13 cellular contexts compared by ENCODE assay signal in genomic region chrX:97683256-97683655, GRCh38.
DNase-seq lines count a peak whose midpoint lies in the region; ATAC-seq, FAIRE-seq and TF ChIP-seq lines count a peak whose summit lies in the region.
"Had no signal": no experiment of that assay in that cellular context is flagged by ENCODE, and none has a peak within 500 bp of the region (broad histone marks: within the 10 kb centered on the region; RNA-seq: fewer than 3 reads in every experiment).

No MANE protein-coding gene starts in this region.

- H3K4me1 ChIP-seq in breast epithelium (no peaks in the 10 kb centered on the region), MM.1S (ENCODE audit: low read length) (no peaks in the 10 kb centered on the region)

- no peak overlapping the region for H3K4me3 ChIP-seq in breast epithelium
- H3K4me3 ChIP-seq in bronchial epithelial cell (ENCODE audit: low read depth, low read length), result no peak overlapping the region
- no peak overlapping the region for H3K4me3 ChIP-seq in MM.1S (ENCODE audit: low read length)
- H3K4me3 ChIP-seq: BLaER1 treated with 17β-estradiol and CSF1 and Interleukin-3, amounts not matched to agents 10 nM and 100 nM had no signal

- TF ChIP-seq CTCF in MCF 10A (IDR thresholded peaks at IDR 0.05; ENCODE audit: unreplicated experiment) (no peak), breast epithelium (IDR thresholded peaks at IDR 0.05) (no peak), bronchial epithelial cell (IDR thresholded peaks at IDR 0.05; ENCODE audit: insufficient read depth, low read length, severe bottlenecking) (no peak), mesothelial cell of epicardium (IDR thresholded peaks at IDR 0.05; ENCODE audit: unreplicated experiment) (no peak), MM.1S (IDR thresholded peaks at IDR 0.05; ENCODE audit: low read length) (no peak)

- BruUV-seq in MCF 10A (replicated peaks; lab: Mats Ljungman, UMichigan), result no TSS peak

- intact Hi-C loops in MCF 10A (cut with micrococcal nuclease), result no loop called here
- intact Hi-C loops in breast epithelium (cut with DNase I; ENCODE audit: low total_unique reads), result no loop called here

- no peak overlapping the region for H3K4me2 ChIP-seq in MM.1S (ENCODE audit: low read depth, low read length)
- H3K4me2 ChIP-seq: BLaER1 treated with 17β-estradiol and CSF1 and Interleukin-3, amounts not matched to agents 10 nM and 100 nM had no signal

- POLR2A ChIA-PET in MCF 10A (lab: Yijun Ruan, JAX), result no interaction called here

- H2AFZ ChIP-seq in MM.1S (ENCODE audit: low read length), result no peak overlapping the region

- peaks cover 0 to 39% of the 10 kb centered on the region in 2 donors for H3K27me3 ChIP-seq in breast epithelium
- H3K27me3 ChIP-seq in bronchial epithelial cell (ENCODE audit: control insufficient read depth, insufficient read depth, low read length), result no peaks in the 10 kb centered on the region
- H3K27me3 ChIP-seq in MM.1S (replicated peaks; ENCODE audit: insufficient read depth, low read length), result no peaks in the 10 kb centered on the region

- H3K36me3 Mint-ChIP-seq in MCF 10A (ENCODE audit: insufficient read depth, unreplicated experiment) (no peaks in the 10 kb centered on the region), mesothelial cell of epicardium (no peaks in the 10 kb centered on the region)
- H3K36me3 Mint-ChIP-seq: CD4-positive, CD25-positive, alpha-beta regulatory T cell had no signal

- H3K27ac ChIP-seq in breast epithelium, result no peak overlapping the region
- no peak overlapping the region for H3K27ac ChIP-seq in MM.1S (ENCODE audit: low read length)
- H3K27ac ChIP-seq: BLaER1 treated with 17β-estradiol and CSF1 and Interleukin-3, amounts not matched to agents 10 nM and 100 nM had no signal

- no peak for ATAC-seq in HG03565 (IDR thresholded peaks at IDR 0.05; ENCODE audit: unreplicated experiment)
- ATAC-seq: HCT116 had no signal

- no peaks in the 10 kb centered on the region for H3F3A ChIP-seq in MM.1S (ENCODE audit: insufficient read depth, low read length)

- no peak overlapping the region for H3K9ac ChIP-seq in MM.1S (ENCODE audit: low read length)
- H3K9ac ChIP-seq: BLaER1 treated with 17β-estradiol and CSF1 and Interleukin-3, amounts not matched to agents 10 nM and 100 nM had no signal

- no peak for TF ChIP-seq POLR2A in breast epithelium (IDR thresholded peaks at IDR 0.05)

- H3K27me3 Mint-ChIP-seq in MCF 10A (ENCODE audit: insufficient read depth, unreplicated experiment), result peaks cover 21% of the 10 kb centered on the region
- no peaks in the 10 kb centered on the region for H3K27me3 Mint-ChIP-seq in mesothelial cell of epicardium (ENCODE audit: low read depth)
- H3K27me3 Mint-ChIP-seq: CD4-positive, CD25-positive, alpha-beta regulatory T cell had no signal

- H4K20me1 ChIP-seq in MM.1S (ENCODE audit: insufficient read depth, low read length), result no peaks in the 10 kb centered on the region
- H4K20me1 ChIP-seq: BLaER1 treated with 17β-estradiol and CSF1 and Interleukin-3, amounts not matched to agents 10 nM and 100 nM had no signal

- no peaks in the 10 kb centered on the region for H3K79me2 ChIP-seq in MM.1S (ENCODE audit: low read length)

- no peaks in the 10 kb centered on the region for H3K9me2 ChIP-seq in MM.1S (replicated peaks; ENCODE audit: insufficient read depth, low read length)

- no peaks in the 10 kb centered on the region for H3K36me3 ChIP-seq in breast epithelium
- H3K36me3 ChIP-seq in bronchial epithelial cell (ENCODE audit: control insufficient read depth, insufficient read depth, low read length), result no peaks in the 10 kb centered on the region
- H3K36me3 ChIP-seq in MM.1S (replicated peaks; ENCODE audit: insufficient read depth, low read length), result no peaks in the 10 kb centered on the region
- H3K36me3 ChIP-seq: BLaER1 treated with 17β-estradiol and CSF1 and Interleukin-3, amounts not matched to agents 10 nM and 100 nM had no signal

- no peaks in the 10 kb centered on the region for H3K9me3 ChIP-seq in breast epithelium
- H3K9me3 ChIP-seq in MM.1S (replicated peaks; ENCODE audit: insufficient read depth, low read length), result no peaks in the 10 kb centered on the region

- H3K27ac Mint-ChIP-seq in MCF 10A (ENCODE audit: low read depth, unreplicated experiment), result no peak overlapping the region
- H3K27ac Mint-ChIP-seq in mesothelial cell of epicardium, result peak overlapping the region; percentile 31
- H3K27ac Mint-ChIP-seq: CD4-positive, CD25-positive, alpha-beta regulatory T cell had no signal

- FAIRE-seq in bronchial epithelial cell (lab: Jason Lieb, UNC), result no peak

- no peaks in the 10 kb centered on the region for H3K4me1 Mint-ChIP-seq in MCF 10A (ENCODE audit: insufficient read depth, unreplicated experiment)
- H3K4me1 Mint-ChIP-seq in mesothelial cell of epicardium, result peaks cover 11% of the 10 kb centered on the region
- H3K4me1 Mint-ChIP-seq: CD4-positive, CD25-positive, alpha-beta regulatory T cell had no signal

- H3K9me3 Mint-ChIP-seq in MCF 10A (ENCODE audit: unreplicated experiment), result no peaks in the 10 kb centered on the region
- H3K9me3 Mint-ChIP-seq in mesothelial cell of epicardium, result peaks cover 3% of the 10 kb centered on the region

- H3K4me3 Mint-ChIP-seq in MCF 10A (ENCODE audit: unreplicated experiment), result no peak overlapping the region
- H3K4me3 Mint-ChIP-seq in mesothelial cell of epicardium, result no peak overlapping the region
- H3K4me3 Mint-ChIP-seq: CD4-positive, CD25-positive, alpha-beta regulatory T cell had no signal

- CTCF ChIA-PET in MCF 10A (lab: Yijun Ruan, JAX), result no interaction called here

- DNase-seq in MCF 10A (ENCODE audit: unreplicated experiment), result peak; percentile 2
- no peak for DNase-seq in breast epithelium (ENCODE audit: low spot score in 2 of 2)
- peak; percentile 3 for DNase-seq in bronchial epithelial cell (ENCODE audit: low read depth)
- no peak for DNase-seq in mesothelial cell of epicardium (ENCODE audit: low spot score in 2 of 2, unreplicated experiment in 2 of 2)
- DNase-seq in putamen (ENCODE audit: low spot score), result no peak
- DNase-seq in MM.1S, result no peak
- DNase-seq: 8988T; CD4-positive, CD25-positive, alpha-beta regulatory T cell; DMS53; GF-D8 had no signal

Comparison
In these comparisons a context has a peak if more than half of its experiments do, and no peak if none do; other contexts are left out.
1. DNase-seq: peak in MCF 10A (single experiment) and bronchial epithelial cell (single experiment); none in breast epithelium (0 of 2), mesothelial cell of epicardium (0 of 2), putamen (single experiment) and MM.1S (single experiment).